Comparison of ENCODE assay signal across 20 cellular contexts in genomic region chr10:114453576-114453975, GRCh38. TPM values are rescaled to one million over a fixed set of nuclear protein-coding genes. Genes with fewer than 3 reads are reported as not detected.
A peak's percentile ranks its signal among the peaks of the same experiment; 100 is the strongest.
DNase-seq lines count a peak whose midpoint lies in the region; ATAC-seq and TF ChIP-seq lines count a peak whose summit lies in the region.
"Had no signal": no experiment of that assay in that cellular context is flagged by ENCODE, and none has a peak within 500 bp of the region (broad histone marks: within the 10 kb centered on the region; RNA-seq: fewer than 3 reads in every experiment).

No MANE protein-coding gene starts in this region.

- ATAC-seq in GM23338: no peak; the same call in 2 of the 3 replicates
- ATAC-seq in stimulated activated naive B cell treated with anti-CD40 and anti-IgM and Interleukin-4, amounts not matched to agents 10 μg/mL and 1 μg/mL and 100 μg/mL, for 72 hours (replicated peaks): no peak
- ATAC-seq: HepG2 had no signal

- intact Hi-C loops in Caco-2 (cut with micrococcal nuclease; ENCODE audit: unreplicated experiment): no loop called here
- intact Hi-C loops in transverse colon (cut with DNase I; ENCODE audit: low total_unique reads): no loop called here

- H3K27ac Mint-ChIP-seq in Caco-2 (ENCODE audit: unreplicated experiment) (peak overlapping the region; percentile 3), GM23338 (no peak overlapping the region)
- peak overlapping the region; percentile 1 for H3K27ac Mint-ChIP-seq in stimulated activated naive B cell treated with anti-CD40 and anti-IgM and Interleukin-4, amounts not matched to agents 10 μg/mL and 1 μg/mL and 100 μg/mL, for 72 hours
- H3K27ac Mint-ChIP-seq: B cell had no signal

- no peak overlapping the region for H2AFZ ChIP-seq in GM23338

- no peaks in the 10 kb centered on the region for H3K27me3 ChIP-seq in Caco-2 (replicated peaks; ENCODE audit: control insufficient read depth, insufficient read depth, low read length)
- no peaks in the 10 kb centered on the region for H3K27me3 ChIP-seq in GM23338 (ENCODE audit: insufficient read depth)
- no peaks in the 10 kb centered on the region for H3K27me3 ChIP-seq in transverse colon

- H3K4me3 ChIP-seq in Caco-2 (ENCODE audit: low read depth, low read length) (no peak overlapping the region), GM23338 (no peak overlapping the region), transverse colon (no peak overlapping the region)

- H3K4me1 ChIP-seq in Caco-2: no peaks in the 10 kb centered on the region
- peaks cover 3% of the 10 kb centered on the region; the same call in 1 of the 2 replicates for H3K4me1 ChIP-seq in GM23338 (ENCODE audit: insufficient read depth)
- H3K4me1 ChIP-seq in transverse colon: no peaks in the 10 kb centered on the region

- H3K4me1 Mint-ChIP-seq in Caco-2 (ENCODE audit: low read depth, unreplicated experiment) (no peaks in the 10 kb centered on the region), GM23338 (peaks cover 3% of the 10 kb centered on the region; the same call in 2 of the 3 replicates)
- no peaks in the 10 kb centered on the region for H3K4me1 Mint-ChIP-seq in stimulated activated naive B cell treated with anti-CD40 and anti-IgM and Interleukin-4, amounts not matched to agents 10 μg/mL and 1 μg/mL and 100 μg/mL, for 72 hours

- TF ChIP-seq POLR2A in transverse colon (IDR thresholded peaks at IDR 0.05): no peak

- H3K27me3 Mint-ChIP-seq in Caco-2 (ENCODE audit: insufficient read depth, unreplicated experiment) (no peaks in the 10 kb centered on the region), GM23338 (ENCODE audit: insufficient read depth, low read depth, poor library complexity) (no peaks in the 10 kb centered on the region)
- H3K27me3 Mint-ChIP-seq in stimulated activated naive B cell treated with anti-CD40 and anti-IgM and Interleukin-4, amounts not matched to agents 10 μg/mL and 1 μg/mL and 100 μg/mL, for 72 hours: no peaks in the 10 kb centered on the region
- H3K27me3 Mint-ChIP-seq: B cell had no signal

- in situ Hi-C loops in transverse colon (cut with MboI; ENCODE audit: low pct_ligation_motif_present in 1 of 4, low pct_unique_long_range_greater_than_20kb in 1 of 4, low sequenced_read_pairs in 3 of 4): loop anchor here in 2 of 4 donors (25.0 kb wide), 2 partner anchors 234 to 334 kb away; no protein-coding TSS in a partner anchor

- H3K4me3 Mint-ChIP-seq in Caco-2 (ENCODE audit: unreplicated experiment) (no peak overlapping the region), GM23338 (no peak overlapping the region)
- H3K4me3 Mint-ChIP-seq in stimulated activated naive B cell treated with anti-CD40 and anti-IgM and Interleukin-4, amounts not matched to agents 10 μg/mL and 1 μg/mL and 100 μg/mL, for 72 hours: no peak overlapping the region
- H3K4me3 Mint-ChIP-seq: B cell had no signal

- TF ChIP-seq CTCF in Caco-2 (IDR thresholded peaks at IDR 0.05; ENCODE audit: insufficient read depth in 1 of 2, low read depth in 1 of 2, low read length in 1 of 2, severe bottlenecking in 1 of 2, unreplicated experiment in 1 of 2) (no peak), GM23338 (conservative IDR thresholded peaks at IDR 0.05; ENCODE audit: low read depth in 2 of 2) (no peak), transverse colon (IDR thresholded peaks at IDR 0.05) (no peak)

- POLR2A ChIA-PET in Caco-2 (lab: Charles Lee): no interaction called here

- no peak for DNase-seq in Caco-2
- DNase-seq in GM23338 (ENCODE audit: low spot score): peak; percentile 28
- DNase-seq in islet precursor cell: peak; percentile 85
- DNase-seq in stimulated activated naive B cell treated with anti-CD40 and anti-IgM and Interleukin-4, amounts not matched to agents 10 μg/mL and 1 μg/mL and 100 μg/mL, for 72 hours: no peak
- DNase-seq in NCI-H524 (lab: John Stamatoyannopoulos, UW): no peak
- DNase-seq in transverse colon: no peak
- no peak for DNase-seq in SKM-1 (lab: John Stamatoyannopoulos, UW; ENCODE audit: unreplicated experiment)
- DNase-seq: DMS153, DND-41, Karpas-422, NCI-H1092, NCI-H1417 treated with DMSO at 0.1 percent for 48 hours, NCI-H1694 treated with DMSO at 0.1 percent for 48 hours, NCI-H2081, NCI-H2227 treated with DMSO at 0.1 percent for 48 hours, NCI-H510A, SK-N-SH had no signal

- CTCF ChIA-PET in Caco-2 (lab: Charles Lee): no interaction called here

- no peaks in the 10 kb centered on the region for H3K79me2 ChIP-seq in GM23338 (replicated peaks; ENCODE audit: insufficient read depth)

- TF ChIP-seq EP300 in transverse colon (IDR thresholded peaks at IDR 0.05; ENCODE audit: low read depth): no peak

- BruUV-seq in Caco-2 (replicated peaks; lab: Mats Ljungman, UMichigan): no TSS peak

- 90 to 97% methylated on average over 9 of the region's 9 CpGs for WGBS in transverse colon (ENCODE audit: low coverage in 1 of 2), 2 donors

- H3K9me3 ChIP-seq in Caco-2: no peaks in the 10 kb centered on the region
- no peaks in the 10 kb centered on the region for H3K9me3 ChIP-seq in transverse colon
- H3K9me3 ChIP-seq: SK-N-SH had no signal

- H3K4me2 ChIP-seq in GM23338: no peak overlapping the region
- H3K4me2 ChIP-seq: SK-N-SH had no signal

- H3K9me3 Mint-ChIP-seq in Caco-2 (ENCODE audit: unreplicated experiment): no peaks in the 10 kb centered on the region
- no peaks in the 10 kb centered on the region for H3K9me3 Mint-ChIP-seq in GM23338
- H3K9me3 Mint-ChIP-seq in stimulated activated naive B cell treated with anti-CD40 and anti-IgM and Interleukin-4, amounts not matched to agents 10 μg/mL and 1 μg/mL and 100 μg/mL, for 72 hours: no peaks in the 10 kb centered on the region

- no peaks in the 10 kb centered on the region for H4K20me1 ChIP-seq in GM23338 (replicated peaks; ENCODE audit: insufficient read depth)

- no peaks in the 10 kb centered on the region for H3K9me2 ChIP-seq in GM23338 (ENCODE audit: insufficient read depth)
- H3K9me2 ChIP-seq: SK-N-SH had no signal

- H3F3A ChIP-seq in GM23338 (replicated peaks; ENCODE audit: low read depth): no peaks in the 10 kb centered on the region

- H3K36me3 ChIP-seq in Caco-2 (ENCODE audit: control insufficient read depth, insufficient read depth, low read length) (no peaks in the 10 kb centered on the region; the same call in 1 of the 2 replicates), GM23338 (ENCODE audit: insufficient read depth) (no peaks in the 10 kb centered on the region), transverse colon (peaks cover 0 to 5% (median 0%) of the 10 kb centered on the region in 4 donors)

- peaks cover 21% of the 10 kb centered on the region for H3K36me3 Mint-ChIP-seq in Caco-2 (ENCODE audit: insufficient read depth, unreplicated experiment)
- peaks cover 8% of the 10 kb centered on the region; the same call in 2 of the 3 replicates for H3K36me3 Mint-ChIP-seq in GM23338 (ENCODE audit: low read depth)
- peaks cover 24 to 29% of the 10 kb centered on the region in 2 donors for H3K36me3 Mint-ChIP-seq in stimulated activated naive B cell treated with anti-CD40 and anti-IgM and Interleukin-4, amounts not matched to agents 10 μg/mL and 1 μg/mL and 100 μg/mL, for 72 hours

- H3K27ac ChIP-seq in GM23338 (ENCODE audit: low read depth): no peak overlapping the region
- H3K27ac ChIP-seq in transverse colon: no peak overlapping the region
- H3K27ac ChIP-seq: C4-2B had no signal

TF ChIP-seq in GM23338, 12 proteins besides CTCF, POLR2A, EP300 and RAD21 (continues in another document):
- TF ChIP-seq POLR2AphosphoS5 (IDR thresholded peaks at IDR 0.05; ENCODE audit: low read depth): no peak

RNA-seq across cellular contexts. Expression of gene AFAP1L2, which starts 49.3 kb away (rescaled TPM):
- total RNA-seq in Caco-2 (2022) (2.3 and 2.6 TPM in 2 replicates), transverse colon (10 to 100 TPM; 12.2 to 42.6 (median 13.2) TPM)
- total RNA-seq in GM23338 (2014; rRNA removed; shearing (Covaris generic)): 6.5 and 7.3 TPM in 2 replicates
- 2.3 TPM in 2 replicates for polyA plus RNA-seq in GM23338 (2016; fragmentation: Nextera tagmentation; extraction: Ambion mirVana)
- total RNA-seq: HepG2 had no signal
- polyA plus RNA-seq: HepG2 had no signal

Comparison
In these comparisons a context has a peak if more than half of its experiments do, and no peak if none do; other contexts are left out.
1. DNase-seq: peak in GM23338 (single experiment) and islet precursor cell (single experiment); none in Caco-2 (0 of 2), stimulated activated naive B cell treated with anti-CD40 and anti-IgM and Interleukin-4, amounts not matched to agents 10 μg/mL and 1 μg/mL and 100 μg/mL, for 72 hours (single experiment), NCI-H524 (0 of 2), transverse colon (single experiment) and SKM-1 (single experiment).